ENCODE assay signal across 32 cellular contexts in genomic region chr7:54824655-54825054, GRCh38.
"Had no signal": no experiment of that assay in that cellular context is flagged by ENCODE, and none has a peak within 500 bp of the region (broad histone marks: within the 10 kb centered on the region; RNA-seq: fewer than 3 reads in every experiment).

No MANE protein-coding gene starts in this region.

- H3K4me1 Mint-ChIP-seq: activated CD4-positive, alpha-beta T cell treated with anti-CD3 and anti-CD28 coated beads for 36 hours; activated CD4-positive, alpha-beta T cell treated with anti-CD3 and anti-CD28 coated beads, Interleukin-2, amount 10 ng/mL, durations not matched to agents 7 days and 5 days; activated naive CD4-positive, alpha-beta T cell treated with anti-CD3 and anti-CD28 coated beads, Interleukin-2, amount 50 U/mL, for 24 hours; activated naive CD8-positive, alpha-beta T cell treated with anti-CD3 and anti-CD28 coated beads, Interleukin-2, amount 10 ng/mL, durations not matched to agents 7 days and 5 days had no signal

- FAIRE-seq: TTC549 had no signal

- H3K36me3 Mint-ChIP-seq: activated naive CD4-positive, alpha-beta T cell treated with anti-CD3 and anti-CD28 coated beads, Interleukin-2, amount 50 U/mL, for 24 hours; activated naive CD8-positive, alpha-beta T cell treated with anti-CD3 and anti-CD28 coated beads, Interleukin-2, amount 10 ng/mL, durations not matched to agents 7 days and 5 days had no signal

- H3K27ac ChIP-seq: ascending aorta, SJCRH30, SK-N-MC had no signal

- H3K36me3 ChIP-seq: ascending aorta, SJCRH30 had no signal

- H3K9me3 Mint-ChIP-seq: activated CD4-positive, alpha-beta T cell treated with anti-CD3 and anti-CD28 coated beads, Interleukin-2, amount 10 ng/mL, durations not matched to agents 7 days and 5 days; activated naive CD4-positive, alpha-beta T cell treated with anti-CD3 and anti-CD28 coated beads, Interleukin-2, amount 50 U/mL, for 24 hours; T-helper 1 cell treated with Interleukin-12 subunit alpha and Interleukin-12 subunit beta and Interleukin-4 antibody, amounts not matched to agents 30 μg/mL and 1 μg/mL, for 36 hours; T-helper 2 cell treated with Interferon-gamma antibody and Interleukin-4, amounts not matched to agents 5 μg/mL and 100 μg/mL, for 36 hours had no signal

- H3K4me3 ChIP-seq: ascending aorta, SJCRH30, SK-N-MC had no signal

- H3K27me3 ChIP-seq: ascending aorta, SJCRH30 had no signal

- DNase-seq: activated CD4-positive, alpha-beta T cell treated with anti-CD3 and anti-CD28 coated beads for 36 hours; activated CD4-positive, alpha-beta T cell treated with anti-CD3 and anti-CD28 coated beads, Interleukin-2, amount 10 ng/mL, durations not matched to agents 7 days and 5 days; activated CD4-positive, alpha-beta T cell treated with anti-CD3 and anti-CD28 coated beads, Interleukin-2, amount 50 U/mL, for 48 hours; activated CD8-positive, alpha-beta T cell treated with anti-CD3 and anti-CD28 coated beads, Interleukin-2, amount 10 ng/mL, durations not matched to agents 7 days and 5 days; activated gamma-delta T cell; activated naive CD4-positive, alpha-beta T cell treated with Interleukin-2 at 50 U/mL for 16 hours; activated naive CD8-positive, alpha-beta T cell treated with anti-CD3 and anti-CD28 coated beads, Interleukin-2, amount 10 ng/mL, durations not matched to agents 7 days and 5 days; activated T-cell treated with anti-CD3 and anti-CD28 coated beads, Interleukin-2, amount 50 U/mL, for 24 hours; amygdala; Karpas-422; KBM-7; MM.1S; MV-4-11; NCI-H1092; NCI-H1436 treated with DMSO at 0.1 percent for 48 hours; NCI-H1694 treated with DMSO at 0.1 percent for 48 hours; NCI-H2029; NCI-H345; NCI-H526; NCI-H748 treated with DMSO at 0.1 percent for 48 hours; NK-92 treated with Interleukin-12 subunit alpha and Interleukin-12 subunit beta, amount 100 ng/mL, for 24 hours; SHP77; SJCRH30 had no signal

- H3K4me3 Mint-ChIP-seq: activated CD4-positive, alpha-beta T cell treated with anti-CD3 and anti-CD28 coated beads for 36 hours; activated CD4-positive, alpha-beta T cell treated with anti-CD3 and anti-CD28 coated beads, Interleukin-2, amount 10 ng/mL, durations not matched to agents 7 days and 5 days; activated CD8-positive, alpha-beta T cell treated with anti-CD3 and anti-CD28 coated beads, Interleukin-2, amount 10 ng/mL, durations not matched to agents 7 days and 5 days; activated naive CD4-positive, alpha-beta T cell treated with anti-CD3 and anti-CD28 coated beads, Interleukin-2, amount 50 U/mL, for 24 hours; activated naive CD8-positive, alpha-beta T cell treated with anti-CD3 and anti-CD28 coated beads, Interleukin-2, amount 10 ng/mL, durations not matched to agents 7 days and 5 days; activated T-cell treated with anti-CD3 and anti-CD28 coated beads, Interleukin-2, amount 50 U/mL, for 24 hours; T-helper 1 cell treated with Interleukin-12 subunit alpha and Interleukin-12 subunit beta and Interleukin-4 antibody, amounts not matched to agents 30 μg/mL and 1 μg/mL, for 36 hours; T-helper 2 cell treated with Interferon-gamma antibody and Interleukin-4, amounts not matched to agents 5 μg/mL and 100 μg/mL, for 36 hours; WTC11 had no signal

- ATAC-seq: activated CD4-positive, alpha-beta T cell treated with anti-CD3 and anti-CD28 coated beads for 36 hours; activated CD4-positive, CD25-positive, alpha-beta regulatory T cell treated with anti-CD3 and anti-CD28 coated beads, Interleukin-2, amount 50 U/mL, for 24 hours; activated CD8-positive, alpha-beta T cell treated with anti-CD3 and anti-CD28 coated beads, Interleukin-2, amount 10 ng/mL, durations not matched to agents 7 days and 5 days; WTC11 had no signal

- H3K27ac Mint-ChIP-seq: activated CD4-positive, alpha-beta T cell treated with anti-CD3 and anti-CD28 coated beads for 36 hours; activated CD4-positive, alpha-beta T cell treated with anti-CD3 and anti-CD28 coated beads, Interleukin-2, amount 10 ng/mL, durations not matched to agents 7 days and 5 days; activated CD8-positive, alpha-beta T cell treated with anti-CD3 and anti-CD28 coated beads, Interleukin-2, amount 10 ng/mL, durations not matched to agents 7 days and 5 days; activated naive CD4-positive, alpha-beta T cell treated with anti-CD3 and anti-CD28 coated beads, Interleukin-2, amount 50 U/mL, for 24 hours; activated naive CD8-positive, alpha-beta T cell treated with anti-CD3 and anti-CD28 coated beads, Interleukin-2, amount 10 ng/mL, durations not matched to agents 7 days and 5 days; activated T-cell treated with anti-CD3 and anti-CD28 coated beads, Interleukin-2, amount 50 U/mL, for 24 hours; activated T-helper 2 cell treated with anti-CD3 and anti-CD28 coated beads, Interferon-gamma antibody, Interleukin-2, Interleukin-4, amounts not matched to agents 10 μg/mL and 5 μg/mL and 100 μg/mL, durations not matched to agents 14 hours and 24 hours and 36 hours; T-helper 1 cell treated with Interleukin-12 subunit alpha and Interleukin-12 subunit beta and Interleukin-4 antibody, amounts not matched to agents 30 μg/mL and 1 μg/mL, for 36 hours; T-helper 2 cell treated with Interferon-gamma antibody and Interleukin-4, amounts not matched to agents 5 μg/mL and 100 μg/mL, for 36 hours; WTC11 had no signal

- H3K9me3 ChIP-seq: SJCRH30 had no signal

- H3K4me1 ChIP-seq: ascending aorta, SJCRH30 had no signal
